17 cellular contexts compared by ENCODE assay signal in the genomic region with DNA sequence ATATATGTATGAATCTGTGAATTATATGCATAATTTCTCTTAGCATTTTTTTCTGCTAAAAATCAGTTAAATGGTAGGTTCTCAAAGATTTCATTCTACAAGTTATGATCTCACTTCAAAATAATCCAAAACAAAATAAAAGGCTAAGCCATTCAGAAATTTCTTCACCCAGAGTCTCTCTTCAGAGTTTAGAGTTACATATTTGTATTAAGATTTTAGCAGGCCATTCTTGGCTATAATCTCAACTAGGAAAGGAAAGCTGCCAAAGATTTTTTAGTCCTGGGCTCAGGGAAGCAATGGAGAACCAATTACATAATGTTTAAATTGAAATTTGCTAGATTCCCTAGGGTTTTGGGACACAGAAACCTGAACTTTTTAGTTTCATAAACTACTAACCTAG.
DNase-seq lines count a peak whose midpoint lies in the region; TF ChIP-seq lines count a peak whose summit lies in the region.
"Had no signal": no experiment of that assay in that cellular context is flagged by ENCODE, and none has a peak within 500 bp of the region (broad histone marks: within the 10 kb centered on the region; RNA-seq: fewer than 3 reads in every experiment).

No MANE protein-coding gene starts in this region.

- H3K36me3 ChIP-seq in fibroblast of lung (ENCODE audit: control insufficient read depth, insufficient read depth, low read length) = no peaks in the 10 kb centered on the region

- H3K9me3 ChIP-seq in fibroblast of lung (ENCODE audit: control insufficient read depth, insufficient read depth, low read depth, low read length) = no peaks in the 10 kb centered on the region
- H3K9me3 ChIP-seq: A549 had no signal

- no peak overlapping the region for H3K4me3 ChIP-seq in fibroblast of lung (replicated peaks in 1 of 4; ENCODE audit: control extremely low read depth in 1 of 4, insufficient read depth in 1 of 4, low read depth in 3 of 4, low read length in 4 of 4)
- H3K4me3 ChIP-seq: A549, GM12878, SK-N-MC had no signal

- DNase-seq in GM03348 (ENCODE audit: low spot score) = peak; percentile 20
- DNase-seq in amniotic stem cell (lab: John Stamatoyannopoulos, UW) = peak; percentile 19
- peak; percentile 14 to 66 for DNase-seq in fibroblast of lung (ENCODE audit: low read depth in 2 of 2)
- DNase-seq in stromal cell of bone marrow (ENCODE audit: low read depth) = peak; percentile 26
- no peak for DNase-seq in NCI-H748 (lab: John Stamatoyannopoulos, UW; ENCODE audit: unreplicated experiment)
- DNase-seq in AG08396 (ENCODE audit: low spot score) = no peak
- no peak for DNase-seq in activated CD4-positive, alpha-beta T cell treated with anti-CD3 and anti-CD28 coated beads, Interleukin-2, amount 50 U/mL, for 1 hour
- DNase-seq: C1 segment of cervical spinal cord, GOT3, NCI-H1105, NCI-H1694, NCI-H510A treated with DMSO at 0.1 percent for 48 hours, NCI-H82, SHP77 had no signal

- no peak overlapping the region for H3K27ac ChIP-seq in fibroblast of lung (ENCODE audit: insufficient read depth, low read length)
- H3K27ac ChIP-seq: A549, SK-N-MC had no signal

- no peaks in the 10 kb centered on the region for H4K20me1 ChIP-seq in fibroblast of lung (ENCODE audit: control insufficient read depth, extremely low read depth, insufficient read depth, low read length)

- H3K9ac ChIP-seq in fibroblast of lung (ENCODE audit: insufficient read depth, low read length) = no peak overlapping the region

- H3K4me1 ChIP-seq in fibroblast of lung (ENCODE audit: control insufficient read depth, extremely low read depth, insufficient read depth, low read length) = no peaks in the 10 kb centered on the region

- no peak overlapping the region for H2AFZ ChIP-seq in fibroblast of lung (ENCODE audit: low read length)

- H3K27me3 ChIP-seq in fibroblast of lung (ENCODE audit: control insufficient read depth, insufficient read depth, low read length) = no peaks in the 10 kb centered on the region

- H3K79me2 ChIP-seq in fibroblast of lung (ENCODE audit: control insufficient read depth, insufficient read depth, low read length) = no peaks in the 10 kb centered on the region

- no peak overlapping the region for H3K4me2 ChIP-seq in fibroblast of lung (ENCODE audit: extremely low read depth, insufficient read depth, low read length)
- H3K4me2 ChIP-seq: A549 had no signal

- TF ChIP-seq CTCF in fibroblast of lung (conservative IDR thresholded peaks at IDR 0.05 in 1 of 2, IDR thresholded peaks at IDR 0.05 in 1 of 2; ENCODE audit: low read depth in 1 of 2, low read length in 2 of 2) = no peak

Comparison
In these comparisons a context has a peak if more than half of its experiments do, and no peak if none do; other contexts are left out.
1. DNase-seq: peak in GM03348 (single experiment), amniotic stem cell (single experiment), fibroblast of lung (2 of 2) and stromal cell of bone marrow (single experiment); none in NCI-H748 (single experiment), AG08396 (single experiment) and activated CD4-positive, alpha-beta T cell treated with anti-CD3 and anti-CD28 coated beads, Interleukin-2, amount 50 U/mL, for 1 hour (single experiment).